ENCODE assay signal across 1 cellular context in the genomic region with DNA sequence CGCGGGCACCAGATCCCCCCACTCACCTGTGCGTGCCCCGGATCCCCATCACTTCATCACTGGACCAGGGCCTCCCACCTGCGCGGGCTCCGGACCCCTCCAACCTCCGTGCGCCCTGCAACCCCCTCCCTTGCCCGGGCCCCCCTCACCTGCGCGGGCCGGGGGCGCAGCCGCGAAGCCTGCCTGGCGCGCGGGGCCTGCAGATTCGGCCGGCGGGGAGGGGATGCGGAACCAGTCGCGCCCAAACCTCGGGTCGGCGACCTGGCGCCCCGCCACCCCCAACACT.
TF ChIP-seq lines count a peak whose summit lies in the region.

No MANE protein-coding gene starts in this region.

TF ChIP-seq in HEK293, 187 proteins besides CTCF, POLR2A, EP300 and RAD21 (continued from another document):
- TF ChIP-seq, protein P1, sequence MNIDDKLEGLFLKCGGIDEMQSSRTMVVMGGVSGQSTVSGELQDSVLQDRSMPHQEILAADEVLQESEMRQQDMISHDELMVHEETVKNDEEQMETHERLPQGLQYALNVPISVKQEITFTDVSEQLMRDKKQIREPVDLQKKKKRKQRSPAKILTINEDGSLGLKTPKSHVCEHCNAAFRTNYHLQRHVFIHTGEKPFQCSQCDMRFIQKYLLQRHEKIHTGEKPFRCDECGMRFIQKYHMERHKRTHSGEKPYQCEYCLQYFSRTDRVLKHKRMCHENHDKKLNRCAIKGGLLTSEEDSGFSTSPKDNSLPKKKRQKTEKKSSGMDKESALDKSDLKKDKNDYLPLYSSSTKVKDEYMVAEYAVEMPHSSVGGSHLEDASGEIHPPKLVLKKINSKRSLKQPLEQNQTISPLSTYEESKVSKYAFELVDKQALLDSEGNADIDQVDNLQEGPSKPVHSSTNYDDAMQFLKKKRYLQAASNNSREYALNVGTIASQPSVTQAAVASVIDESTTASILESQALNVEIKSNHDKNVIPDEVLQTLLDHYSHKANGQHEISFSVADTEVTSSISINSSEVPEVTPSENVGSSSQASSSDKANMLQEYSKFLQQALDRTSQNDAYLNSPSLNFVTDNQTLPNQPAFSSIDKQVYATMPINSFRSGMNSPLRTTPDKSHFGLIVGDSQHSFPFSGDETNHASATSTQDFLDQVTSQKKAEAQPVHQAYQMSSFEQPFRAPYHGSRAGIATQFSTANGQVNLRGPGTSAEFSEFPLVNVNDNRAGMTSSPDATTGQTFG (tag by site-specific recombination; IDR thresholded peaks at IDR 0.05; ENCODE audit: borderline replicate concordance) = no peak
- TF ChIP-seq ZNF677 (tag by site-specific recombination; IDR thresholded peaks at IDR 0.05) = 0 out of 2 replicates have a peak, but pooled peaks have one; percentile 12
- TF ChIP-seq ZNF157 (tag by site-specific recombination; IDR thresholded peaks at IDR 0.05) = no peak
- no peak for TF ChIP-seq ZSCAN16 (tag by site-specific recombination; IDR thresholded peaks at IDR 0.05)
- peak; percentile 53; the same call in 1 of the 2 replicates for TF ChIP-seq ZNF391 (tag by site-specific recombination; IDR thresholded peaks at IDR 0.05; ENCODE audit: borderline replicate concordance, low read depth)
- no peak for TF ChIP-seq ZNF341 (tag by site-specific recombination; IDR thresholded peaks at IDR 0.05; ENCODE audit: low read depth)
- no peak for TF ChIP-seq ZNF777 (tag by site-specific recombination; IDR thresholded peaks at IDR 0.05; ENCODE audit: borderline replicate concordance)
- TF ChIP-seq KLF7 (tag by site-specific recombination; IDR thresholded peaks at IDR 0.05; ENCODE audit: borderline replicate concordance) = no peak
- TF ChIP-seq, protein P2, sequence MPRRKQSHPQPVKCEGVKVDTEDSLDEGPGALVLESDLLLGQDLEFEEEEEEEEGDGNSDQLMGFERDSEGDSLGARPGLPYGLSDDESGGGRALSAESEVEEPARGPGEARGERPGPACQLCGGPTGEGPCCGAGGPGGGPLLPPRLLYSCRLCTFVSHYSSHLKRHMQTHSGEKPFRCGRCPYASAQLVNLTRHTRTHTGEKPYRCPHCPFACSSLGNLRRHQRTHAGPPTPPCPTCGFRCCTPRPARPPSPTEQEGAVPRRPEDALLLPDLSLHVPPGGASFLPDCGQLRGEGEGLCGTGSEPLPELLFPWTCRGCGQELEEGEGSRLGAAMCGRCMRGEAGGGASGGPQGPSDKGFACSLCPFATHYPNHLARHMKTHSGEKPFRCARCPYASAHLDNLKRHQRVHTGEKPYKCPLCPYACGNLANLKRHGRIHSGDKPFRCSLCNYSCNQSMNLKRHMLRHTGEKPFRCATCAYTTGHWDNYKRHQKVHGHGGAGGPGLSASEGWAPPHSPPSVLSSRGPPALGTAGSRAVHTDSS (tag by site-specific recombination; IDR thresholded peaks at IDR 0.05) = no peak
- TF ChIP-seq, protein P3, sequence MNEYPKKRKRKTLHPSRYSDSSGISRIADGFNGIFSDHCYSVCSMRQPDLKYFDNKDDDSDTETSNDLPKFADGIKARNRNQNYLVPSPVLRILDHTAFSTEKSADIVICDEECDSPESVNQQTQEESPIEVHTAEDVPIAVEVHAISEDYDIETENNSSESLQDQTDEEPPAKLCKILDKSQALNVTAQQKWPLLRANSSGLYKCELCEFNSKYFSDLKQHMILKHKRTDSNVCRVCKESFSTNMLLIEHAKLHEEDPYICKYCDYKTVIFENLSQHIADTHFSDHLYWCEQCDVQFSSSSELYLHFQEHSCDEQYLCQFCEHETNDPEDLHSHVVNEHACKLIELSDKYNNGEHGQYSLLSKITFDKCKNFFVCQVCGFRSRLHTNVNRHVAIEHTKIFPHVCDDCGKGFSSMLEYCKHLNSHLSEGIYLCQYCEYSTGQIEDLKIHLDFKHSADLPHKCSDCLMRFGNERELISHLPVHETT (tag by site-specific recombination; IDR thresholded peaks at IDR 0.05) = no peak
- no peak for TF ChIP-seq ZNF571 (tag by site-specific recombination; IDR thresholded peaks at IDR 0.05)
- no peak for TF ChIP-seq ZNF394 (tag by site-specific recombination; IDR thresholded peaks at IDR 0.05; ENCODE audit: borderline replicate concordance)
- no peak for TF ChIP-seq PRDM1 (tag by site-specific recombination; IDR thresholded peaks at IDR 0.05)
- no peak for TF ChIP-seq ZNF223 (tag by site-specific recombination; IDR thresholded peaks at IDR 0.05)
- TF ChIP-seq TRIM28 (IDR thresholded peaks at IDR 0.05; ENCODE audit: borderline replicate concordance, low read length) = no peak
- no peak for TF ChIP-seq ZNF311 (tag by site-specific recombination; IDR thresholded peaks at IDR 0.05; ENCODE audit: borderline replicate concordance)
- TF ChIP-seq ZNF404 (tag by site-specific recombination; IDR thresholded peaks at IDR 0.05) = no peak
- TF ChIP-seq SP2 (tag by site-specific recombination; IDR thresholded peaks at IDR 0.05) = no peak
- no peak for TF ChIP-seq ZNF549 (tag by site-specific recombination; IDR thresholded peaks at IDR 0.05)
- TF ChIP-seq, protein P4, sequence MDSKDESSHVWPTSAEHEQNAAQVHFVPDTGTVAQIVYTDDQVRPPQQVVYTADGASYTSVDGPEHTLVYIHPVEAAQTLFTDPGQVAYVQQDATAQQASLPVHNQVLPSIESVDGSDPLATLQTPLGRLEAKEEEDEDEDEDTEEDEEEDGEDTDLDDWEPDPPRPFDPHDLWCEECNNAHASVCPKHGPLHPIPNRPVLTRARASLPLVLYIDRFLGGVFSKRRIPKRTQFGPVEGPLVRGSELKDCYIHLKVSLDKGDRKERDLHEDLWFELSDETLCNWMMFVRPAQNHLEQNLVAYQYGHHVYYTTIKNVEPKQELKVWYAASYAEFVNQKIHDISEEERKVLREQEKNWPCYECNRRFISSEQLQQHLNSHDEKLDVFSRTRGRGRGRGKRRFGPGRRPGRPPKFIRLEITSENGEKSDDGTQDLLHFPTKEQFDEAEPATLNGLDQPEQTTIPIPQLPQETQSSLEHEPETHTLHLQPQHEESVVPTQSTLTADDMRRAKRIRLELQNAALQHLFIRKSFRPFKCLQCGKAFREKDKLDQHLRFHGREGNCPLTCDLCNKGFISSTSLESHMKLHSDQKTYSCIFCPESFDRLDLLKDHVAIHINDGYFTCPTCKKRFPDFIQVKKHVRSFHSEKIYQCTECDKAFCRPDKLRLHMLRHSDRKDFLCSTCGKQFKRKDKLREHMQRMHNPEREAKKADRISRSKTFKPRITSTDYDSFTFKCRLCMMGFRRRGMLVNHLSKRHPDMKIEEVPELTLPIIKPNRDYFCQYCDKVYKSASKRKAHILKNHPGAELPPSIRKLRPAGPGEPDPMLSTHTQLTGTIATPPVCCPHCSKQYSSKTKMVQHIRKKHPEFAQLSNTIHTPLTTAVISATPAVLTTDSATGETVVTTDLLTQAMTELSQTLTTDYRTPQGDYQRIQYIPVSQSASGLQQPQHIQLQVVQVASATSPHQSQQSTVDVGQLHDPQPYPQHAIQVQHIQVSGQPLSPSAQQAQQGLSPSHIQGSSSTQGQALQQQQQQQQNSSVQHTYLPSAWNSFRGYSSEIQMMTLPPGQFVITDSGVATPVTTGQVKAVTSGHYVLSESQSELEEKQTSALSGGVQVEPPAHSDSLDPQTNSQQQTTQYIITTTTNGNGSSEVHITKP (tag by site-specific recombination; IDR thresholded peaks at IDR 0.05) = no peak
- TF ChIP-seq, protein P5, sequence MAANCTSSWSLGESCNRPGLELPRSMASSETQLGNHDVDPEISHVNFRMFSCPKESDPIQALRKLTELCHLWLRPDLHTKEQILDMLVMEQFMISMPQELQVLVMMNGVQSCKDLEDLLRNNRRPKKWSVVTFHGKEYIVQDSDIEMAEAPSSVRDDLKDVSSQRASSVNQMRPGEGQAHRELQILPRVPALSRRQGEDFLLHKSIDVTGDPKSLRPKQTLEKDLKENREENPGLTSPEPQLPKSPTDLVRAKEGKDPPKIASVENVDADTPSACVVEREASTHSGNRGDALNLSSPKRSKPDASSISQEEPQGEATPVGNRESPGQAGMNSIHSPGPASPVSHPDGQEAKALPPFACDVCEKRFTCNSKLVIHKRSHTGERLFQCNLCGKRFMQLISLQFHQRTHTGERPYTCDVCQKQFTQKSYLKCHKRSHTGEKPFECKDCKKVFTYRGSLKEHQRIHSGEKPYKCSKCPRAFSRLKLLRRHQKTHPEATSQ (tag by site-specific recombination; IDR thresholded peaks at IDR 0.05) = no peak
- no peak for TF ChIP-seq ZNF629 (tag by site-specific recombination; IDR thresholded peaks at IDR 0.05)
- TF ChIP-seq ZNF146 (tag by site-specific recombination; IDR thresholded peaks at IDR 0.05) = no peak
- no peak for TF ChIP-seq ZBTB20 (tag by site-specific recombination; IDR thresholded peaks at IDR 0.05)
- no peak for TF ChIP-seq ZNF76 (tag by site-specific recombination; IDR thresholded peaks at IDR 0.05; ENCODE audit: borderline replicate concordance, low read depth)
